31 cellular contexts compared by ENCODE assay signal in the genomic region with DNA sequence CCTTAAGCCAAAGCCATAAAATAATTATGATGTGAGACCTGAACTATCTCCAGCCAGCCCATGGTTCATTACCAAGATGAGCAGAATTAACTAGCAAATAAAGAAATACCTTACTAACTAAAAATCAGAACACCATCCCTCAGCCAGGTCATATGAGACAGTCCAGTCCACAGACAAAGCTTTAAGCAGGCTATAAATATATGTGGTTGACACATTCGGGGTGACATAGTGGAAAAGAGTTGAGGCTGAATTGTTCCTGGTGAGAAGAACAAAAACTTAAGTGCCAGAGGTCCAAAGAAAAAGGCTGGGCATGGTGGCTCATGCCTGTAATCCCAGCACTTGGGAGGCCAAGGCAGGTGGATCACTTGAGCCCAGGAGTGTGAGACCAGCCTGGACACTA. TPM values are rescaled to one million over a fixed set of nuclear protein-coding genes. Genes with fewer than 3 reads are reported as not detected.
"Had no signal": no experiment of that assay in that cellular context is flagged by ENCODE, and none has a peak within 500 bp of the region (broad histone marks: within the 10 kb centered on the region; RNA-seq: fewer than 3 reads in every experiment).

No MANE protein-coding gene starts in this region.

- H3K27ac ChIP-seq: ascending aorta, cardiac muscle cell, WERI-Rb-1 had no signal

- DNase-seq: activated CD4-positive, alpha-beta memory T cell treated with anti-CD3 and anti-CD28 coated beads, Interleukin-2, amount 10 ng/mL, durations not matched to agents 7 days and 5 days; activated CD4-positive, alpha-beta T cell treated with anti-CD3 and anti-CD28 coated beads for 1 hour; activated CD4-positive, alpha-beta T cell treated with anti-CD3 and anti-CD28 coated beads for 36 hours; activated CD4-positive, alpha-beta T cell treated with anti-CD3 and anti-CD28 coated beads for 48 hours; activated CD4-positive, alpha-beta T cell treated with anti-CD3 and anti-CD28 coated beads, Interleukin-2, amount 10 ng/mL, durations not matched to agents 7 days and 5 days; activated CD4-positive, alpha-beta T cell treated with anti-CD3 and anti-CD28 coated beads, Interleukin-2, amount 50 U/mL, for 48 hours; activated CD4-positive, CD25-positive, alpha-beta regulatory T cell; activated CD8-positive, alpha-beta memory T cell treated with anti-CD3 and anti-CD28 coated beads for 24 hours; activated CD8-positive, alpha-beta memory T cell treated with anti-CD3 and anti-CD28 coated beads, Interleukin-2, amount 10 ng/mL, durations not matched to agents 7 days and 5 days; activated CD8-positive, alpha-beta memory T cell treated with anti-CD3 and anti-CD28 coated beads, Interleukin-2, amount 50 U/mL, for 48 hours; activated CD8-positive, alpha-beta T cell treated with anti-CD3 and anti-CD28 coated beads, Interleukin-2, amount 10 ng/mL, durations not matched to agents 7 days and 5 days; activated effector memory CD4-positive, alpha-beta T cell treated with Interleukin-2 at 50 U/mL for 16 hours; activated gamma-delta T cell; activated naive CD4-positive, alpha-beta T cell treated with anti-CD3 and anti-CD28 coated beads, Interleukin-2, amount 10 ng/mL, durations not matched to agents 7 days and 5 days; activated naive CD4-positive, alpha-beta T cell treated with Interleukin-2 at 50 U/mL for 16 hours; activated naive CD8-positive, alpha-beta T cell treated with anti-CD3 and anti-CD28 coated beads, Interleukin-2, amount 10 ng/mL, durations not matched to agents 7 days and 5 days; activated naive CD8-positive, alpha-beta T cell treated with anti-CD3 and anti-CD28 coated beads, Interleukin-2, amount 50 U/mL, for 24 hours; activated T-cell treated with anti-CD3 and anti-CD28 coated beads, Interleukin-2, amount 50 U/mL, for 24 hours; activated T-cell treated with anti-CD3 and anti-CD28 coated beads, Interleukin-2, amount 50 U/mL, for 48 hours; amygdala; anterior cingulate cortex; caudate nucleus; cerebellar nuclear complex; T-helper 1 cell; T-helper 2 cell; T-helper 9 cell; WERI-Rb-1 had no signal

- H3K27me3 ChIP-seq: ascending aorta had no signal

- H3K4me3 ChIP-seq: ascending aorta, cardiac muscle cell had no signal

- H3K4me1 ChIP-seq: ascending aorta had no signal

- H3K36me3 ChIP-seq: ascending aorta, cardiac muscle cell, WERI-Rb-1 had no signal

- ATAC-seq: activated CD4-positive, alpha-beta T cell treated with anti-CD3 and anti-CD28 coated beads for 36 hours; activated CD4-positive, CD25-positive, alpha-beta regulatory T cell treated with anti-CD3 and anti-CD28 coated beads, Interleukin-2, amount 50 U/mL, for 24 hours; activated CD8-positive, alpha-beta memory T cell treated with anti-CD3 and anti-CD28 coated beads, Interleukin-2, amount 10 ng/mL, durations not matched to agents 7 days and 5 days; activated CD8-positive, alpha-beta T cell treated with anti-CD3 and anti-CD28 coated beads, Interleukin-2, amount 10 ng/mL, durations not matched to agents 7 days and 5 days; activated naive CD8-positive, alpha-beta T cell treated with anti-CD3 and anti-CD28 coated beads, Interleukin-2, amount 50 U/mL, for 24 hours; WTC11 had no signal

- H3K9me3 ChIP-seq: ascending aorta had no signal

RNA-seq across cellular contexts. Expression of a gene that starts 30.9 kb away (rescaled TPM):
- total RNA-seq: activated naive CD8-positive, alpha-beta T cell treated with anti-CD3 and anti-CD28 coated beads, Interleukin-2, amount 10 ng/mL, durations not matched to agents 7 days and 5 days had no signal
